Comparison of ENCODE assay signal across 25 cellular contexts in genomic region chr13:102097708-102098107, GRCh38.
A peak's percentile ranks its signal among the peaks of the same experiment; 100 is the strongest.
DNase-seq lines count a peak whose midpoint lies in the region; ATAC-seq, FAIRE-seq and TF ChIP-seq lines count a peak whose summit lies in the region.
"Had no signal": no experiment of that assay in that cellular context is flagged by ENCODE, and none has a peak within 500 bp of the region (broad histone marks: within the 10 kb centered on the region; RNA-seq: fewer than 3 reads in every experiment).

No MANE protein-coding gene starts in this region.

- no peaks in the 10 kb centered on the region for H3K36me3 Mint-ChIP-seq in stimulated activated effector memory CD8-positive, alpha-beta T cell treated with anti-CD3 and anti-CD28 coated beads, Interleukin-12 subunit alpha, Interleukin-12 subunit beta, amount 100 ng/mL, for 72 hours
- no peaks in the 10 kb centered on the region for H3K36me3 Mint-ChIP-seq in CD4-positive, alpha-beta memory T cell
- H3K36me3 Mint-ChIP-seq: activated naive CD4-positive, alpha-beta T cell treated with anti-CD3 and anti-CD28 coated beads, Interleukin-2, amount 10 ng/mL, durations not matched to agents 7 days and 5 days; naive B cell had no signal

- no peak overlapping the region for H3K4me3 Mint-ChIP-seq in stimulated activated effector memory CD8-positive, alpha-beta T cell treated with anti-CD3 and anti-CD28 coated beads, Interleukin-12 subunit alpha, Interleukin-12 subunit beta, amount 100 ng/mL, for 72 hours
- no peak overlapping the region for H3K4me3 Mint-ChIP-seq in CD4-positive, alpha-beta memory T cell
- H3K4me3 Mint-ChIP-seq: activated naive CD4-positive, alpha-beta T cell treated with anti-CD3 and anti-CD28 coated beads, Interleukin-2, amount 10 ng/mL, durations not matched to agents 7 days and 5 days; activated T-cell treated with anti-CD3 and anti-CD28 coated beads, Interleukin-2, amount 50 U/mL, for 4 hours; naive B cell had no signal

- H3K9me3 Mint-ChIP-seq in stimulated activated effector memory CD8-positive, alpha-beta T cell treated with anti-CD3 and anti-CD28 coated beads, Interleukin-12 subunit alpha, Interleukin-12 subunit beta, amount 100 ng/mL, for 72 hours, result no peaks in the 10 kb centered on the region
- no peaks in the 10 kb centered on the region for H3K9me3 Mint-ChIP-seq in CD4-positive, alpha-beta memory T cell
- H3K9me3 Mint-ChIP-seq: activated naive CD4-positive, alpha-beta T cell treated with anti-CD3 and anti-CD28 coated beads, Interleukin-2, amount 10 ng/mL, durations not matched to agents 7 days and 5 days; activated T-cell treated with anti-CD3 and anti-CD28 coated beads, Interleukin-2, amount 50 U/mL, for 4 hours; naive B cell had no signal

- no peak overlapping the region for H3K4me3 ChIP-seq in bronchial epithelial cell (ENCODE audit: low read depth, low read length)
- no peak overlapping the region for H3K4me3 ChIP-seq in CD4-positive, alpha-beta memory T cell (ENCODE audit: low read length in 2 of 2)
- H3K4me3 ChIP-seq: BLaER1, PC-9, SJSA1, stomach, upper lobe of left lung had no signal

- peaks cover 0 to 1% of the 10 kb centered on the region in 2 donors for H3K27me3 Mint-ChIP-seq in CD4-positive, alpha-beta memory T cell
- H3K27me3 Mint-ChIP-seq: activated naive CD4-positive, alpha-beta T cell treated with anti-CD3 and anti-CD28 coated beads, Interleukin-2, amount 10 ng/mL, durations not matched to agents 7 days and 5 days; naive B cell had no signal

- H3K4me1 ChIP-seq in CD4-positive, alpha-beta memory T cell (ENCODE audit: insufficient read depth, low read length), result no peaks in the 10 kb centered on the region
- H3K4me1 ChIP-seq: BLaER1, SJSA1, stomach, upper lobe of left lung had no signal

- H3K9me3 ChIP-seq in CD4-positive, alpha-beta memory T cell (ENCODE audit: control insufficient read depth in 1 of 2, low read length in 2 of 2), result no peaks in the 10 kb centered on the region
- H3K9me3 ChIP-seq: BLaER1, SJSA1, stomach, upper lobe of left lung had no signal

- H3K27me3 ChIP-seq in bronchial epithelial cell (ENCODE audit: control insufficient read depth, insufficient read depth, low read length), result no peaks in the 10 kb centered on the region
- no peaks in the 10 kb centered on the region for H3K27me3 ChIP-seq in CD4-positive, alpha-beta memory T cell (ENCODE audit: insufficient read depth, low read length)
- H3K27me3 ChIP-seq: BLaER1, SJSA1, stomach, upper lobe of left lung had no signal

- no peak for TF ChIP-seq CTCF in bronchial epithelial cell (IDR thresholded peaks at IDR 0.05; ENCODE audit: insufficient read depth, low read length, severe bottlenecking)

- no peaks in the 10 kb centered on the region for H3K36me3 ChIP-seq in bronchial epithelial cell (ENCODE audit: control insufficient read depth, insufficient read depth, low read length)
- no peaks in the 10 kb centered on the region for H3K36me3 ChIP-seq in CD4-positive, alpha-beta memory T cell (ENCODE audit: insufficient read depth, low read length)
- H3K36me3 ChIP-seq: BLaER1, SJSA1, stomach, upper lobe of left lung had no signal

- H3K27ac ChIP-seq in CD4-positive, alpha-beta memory T cell (ENCODE audit: low read depth, low read length), result no peak overlapping the region
- H3K27ac ChIP-seq: BLaER1, PC-9, SJSA1, stomach, upper lobe of left lung had no signal

- ATAC-seq in stimulated activated effector memory CD8-positive, alpha-beta T cell treated with anti-CD3 and anti-CD28 coated beads, Interleukin-12 subunit alpha, Interleukin-12 subunit beta, amount 100 ng/mL, for 72 hours, result peak; percentile 24
- ATAC-seq: activated T-cell treated with anti-CD3 and anti-CD28 coated beads, Interleukin-2, amount 50 U/mL, for 4 hours had no signal

- H3K27ac Mint-ChIP-seq in stimulated activated effector memory CD8-positive, alpha-beta T cell treated with anti-CD3 and anti-CD28 coated beads, Interleukin-12 subunit alpha, Interleukin-12 subunit beta, amount 100 ng/mL, for 72 hours, result no peak overlapping the region
- H3K27ac Mint-ChIP-seq in CD4-positive, alpha-beta memory T cell, result no peak overlapping the region
- H3K27ac Mint-ChIP-seq: activated naive CD4-positive, alpha-beta T cell treated with anti-CD3 and anti-CD28 coated beads, Interleukin-2, amount 10 ng/mL, durations not matched to agents 7 days and 5 days; naive B cell had no signal

- CTCF ChIA-PET in CD4-positive, alpha-beta memory T cell (lab: Charles Lee; ENCODE audit: partially characterized antibody), result no interaction called here

- H3K4me1 Mint-ChIP-seq in stimulated activated effector memory CD8-positive, alpha-beta T cell treated with anti-CD3 and anti-CD28 coated beads, Interleukin-12 subunit alpha, Interleukin-12 subunit beta, amount 100 ng/mL, for 72 hours, result no peaks in the 10 kb centered on the region
- peaks cover 0 to 1% (median 0%) of the 10 kb centered on the region in 4 donors for H3K4me1 Mint-ChIP-seq in CD4-positive, alpha-beta memory T cell
- H3K4me1 Mint-ChIP-seq: activated naive CD4-positive, alpha-beta T cell treated with anti-CD3 and anti-CD28 coated beads, Interleukin-2, amount 10 ng/mL, durations not matched to agents 7 days and 5 days; naive B cell had no signal

- POLR2A ChIA-PET in CD4-positive, alpha-beta memory T cell (lab: Charles Lee; ENCODE audit: partially characterized antibody), result no interaction called here

- DNase-seq in NCI-H524 (lab: John Stamatoyannopoulos, UW) (peak; percentile 12 to 45), NCI-H524 treated with DMSO at 0.1 percent for 48 hours (lab: John Stamatoyannopoulos, UW) (no peak), NCI-H2107 treated with DMSO at 0.1 percent for 48 hours (lab: John Stamatoyannopoulos, UW; ENCODE audit: unreplicated experiment) (peak; percentile 25), bronchial epithelial cell (ENCODE audit: low read depth) (no peak), foreskin melanocyte (no peak)
- no peak for DNase-seq in stimulated activated effector memory CD8-positive, alpha-beta T cell treated with anti-CD3 and anti-CD28 coated beads, Interleukin-12 subunit alpha, Interleukin-12 subunit beta, amount 100 ng/mL, for 72 hours (ENCODE audit: low spot score in 2 of 2)
- no peak for DNase-seq in activated CD4-positive, alpha-beta T cell treated with anti-CD3 and anti-CD28 coated beads, Interleukin-2, amount 50 U/mL, for 48 hours
- DNase-seq in CD4-positive, alpha-beta memory T cell, result no peak
- DNase-seq: activated CD4-positive, alpha-beta T cell treated with anti-CD3 and anti-CD28 coated beads for 1 hour; activated naive CD4-positive, alpha-beta T cell treated with anti-CD3 and anti-CD28 coated beads, Interleukin-2, amount 10 ng/mL, durations not matched to agents 7 days and 5 days; activated T-cell treated with anti-CD3 and anti-CD28 coated beads, Interleukin-2, amount 50 U/mL, for 4 hours; amygdala; Calu3; cortex of kidney; IMR-90; kidney; naive B cell; NCI-H1930; PC-9; stomach; T-helper 1 cell; upper lobe of left lung had no signal

- intact Hi-C loops in CD4-positive, alpha-beta memory T cell (cut with micrococcal nuclease), result no loop called here

- FAIRE-seq in bronchial epithelial cell (lab: Jason Lieb, UNC), result peak; percentile 43
- FAIRE-seq: kidney, TTC549 had no signal

Comparison
In these comparisons a context has a peak if more than half of its experiments do, and no peak if none do; other contexts are left out.
1. DNase-seq: peak in NCI-H524 (2 of 2) and NCI-H2107 treated with DMSO at 0.1 percent for 48 hours (single experiment); none in NCI-H524 treated with DMSO at 0.1 percent for 48 hours (single experiment), bronchial epithelial cell (single experiment), stimulated activated effector memory CD8-positive, alpha-beta T cell treated with anti-CD3 and anti-CD28 coated beads, Interleukin-12 subunit alpha, Interleukin-12 subunit beta, amount 100 ng/mL, for 72 hours (0 of 2), foreskin melanocyte (single experiment), activated CD4-positive, alpha-beta T cell treated with anti-CD3 and anti-CD28 coated beads, Interleukin-2, amount 50 U/mL, for 48 hours (0 of 2) and CD4-positive, alpha-beta memory T cell (0 of 5).